16 cellular contexts compared by ENCODE assay signal in the genomic region with DNA sequence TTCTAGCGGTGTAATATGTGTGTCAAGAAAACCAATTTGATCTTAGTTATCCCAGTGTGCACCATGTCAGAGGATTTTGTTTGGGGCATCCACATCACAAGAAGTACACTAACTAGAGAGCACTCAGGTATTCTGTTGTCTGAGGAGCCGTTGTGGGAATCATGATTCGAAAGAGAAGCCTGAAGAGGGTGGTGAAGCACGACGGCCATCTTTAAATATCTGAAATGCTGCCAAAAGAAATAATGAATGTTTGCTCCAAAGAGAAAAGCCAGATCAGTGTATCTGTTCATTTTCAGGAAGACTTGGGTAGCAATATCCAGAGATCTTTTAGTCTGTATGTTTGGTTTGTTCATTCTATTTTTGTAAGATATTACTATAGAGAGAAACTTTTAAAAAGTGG.
DNase-seq lines count a peak whose midpoint lies in the region; ATAC-seq, FAIRE-seq and TF ChIP-seq lines count a peak whose summit lies in the region.
"Had no signal": no experiment of that assay in that cellular context is flagged by ENCODE, and none has a peak within 500 bp of the region (broad histone marks: within the 10 kb centered on the region; RNA-seq: fewer than 3 reads in every experiment).

No MANE protein-coding gene starts in this region.

- intact Hi-C loops in CD4-positive, alpha-beta T cell (cut with DNase I, micrococcal nuclease): no loop called here
- intact Hi-C loops in psoas muscle (cut with DNase I): no loop called here

- no peaks in the 10 kb centered on the region for H3K9me3 Mint-ChIP-seq in CD4-positive, alpha-beta T cell
- H3K9me3 Mint-ChIP-seq: activated T-helper 17 cell treated with anti-CD3 and anti-CD28 coated beads, Interleukin-2, amount 50 U/mL, for 72 hours; stimulated activated naive CD8-positive, alpha-beta T cell treated with anti-CD3 and anti-CD28 coated beads, Interleukin-15, amount 100 ng/mL, for 72 hours had no signal

- TF ChIP-seq RAD21 in Ishikawa (IDR thresholded peaks at IDR 0.05; ENCODE audit: low read depth): no peak

- no peak overlapping the region for H3K4me3 Mint-ChIP-seq in CD4-positive, alpha-beta T cell
- H3K4me3 Mint-ChIP-seq: activated T-helper 17 cell treated with anti-CD3 and anti-CD28 coated beads, Interleukin-2, amount 50 U/mL, for 72 hours; stimulated activated naive CD8-positive, alpha-beta T cell treated with anti-CD3 and anti-CD28 coated beads, Interleukin-15, amount 100 ng/mL, for 72 hours had no signal

- POLR2A ChIA-PET in CD4-positive, alpha-beta T cell (lab: Charles Lee): no interaction called here

- TF ChIP-seq EP300 in Ishikawa (IDR thresholded peaks at IDR 0.05; ENCODE audit: borderline replicate concordance): no peak

- ATAC-seq in CD4-positive, alpha-beta T cell (ENCODE audit: poor library complexity): no peak
- ATAC-seq in psoas muscle (no peak), GM18867 (IDR thresholded peaks at IDR 0.05; ENCODE audit: unreplicated experiment) (no peak), GM19328 (IDR thresholded peaks at IDR 0.05; ENCODE audit: unreplicated experiment) (no peak)
- ATAC-seq: activated T-helper 17 cell treated with anti-CD3 and anti-CD28 coated beads, Interleukin-2, amount 50 U/mL, for 72 hours; stimulated activated naive CD8-positive, alpha-beta T cell treated with anti-CD3 and anti-CD28 coated beads, Interleukin-15, amount 100 ng/mL, for 72 hours had no signal

- peaks cover 12% of the 10 kb centered on the region for H3K36me3 Mint-ChIP-seq in CD4-positive, alpha-beta T cell (ENCODE audit: low read depth)

- H3K4me1 Mint-ChIP-seq in CD4-positive, alpha-beta T cell (ENCODE audit: low read depth): peaks cover 21% of the 10 kb centered on the region

- H3K36me3 ChIP-seq in psoas muscle (ENCODE audit: insufficient read depth in 1 of 2, low read depth in 1 of 2): no peaks in the 10 kb centered on the region

- H3K27me3 Mint-ChIP-seq in CD4-positive, alpha-beta T cell: no peaks in the 10 kb centered on the region
- H3K27me3 Mint-ChIP-seq: activated T-helper 17 cell treated with anti-CD3 and anti-CD28 coated beads, Interleukin-2, amount 50 U/mL, for 72 hours; stimulated activated naive CD8-positive, alpha-beta T cell treated with anti-CD3 and anti-CD28 coated beads, Interleukin-15, amount 100 ng/mL, for 72 hours had no signal

- H3K27ac Mint-ChIP-seq in CD4-positive, alpha-beta T cell: peak overlapping the region; percentile 18
- H3K27ac Mint-ChIP-seq: activated T-helper 17 cell treated with anti-CD3 and anti-CD28 coated beads, Interleukin-2, amount 50 U/mL, for 72 hours; stimulated activated naive CD8-positive, alpha-beta T cell treated with anti-CD3 and anti-CD28 coated beads, Interleukin-15, amount 100 ng/mL, for 72 hours had no signal

- peaks cover 66% of the 10 kb centered on the region for H3K4me1 ChIP-seq in psoas muscle
- H3K4me1 ChIP-seq: parathyroid adenoma had no signal

- H3K9me3 ChIP-seq in CD4-positive, alpha-beta T cell (ENCODE audit: control insufficient read depth, low read length): no peaks in the 10 kb centered on the region
- H3K9me3 ChIP-seq in psoas muscle: no peaks in the 10 kb centered on the region
- H3K9me3 ChIP-seq: BLaER1 treated with 17β-estradiol and CSF1 and Interleukin-3, amounts not matched to agents 10 nM and 100 nM had no signal

- no peak for TF ChIP-seq CTCF in CD4-positive, alpha-beta T cell (IDR thresholded peaks at IDR 0.05)
- no peak for TF ChIP-seq CTCF in psoas muscle (IDR thresholded peaks at IDR 0.05)

- WGBS in psoas muscle, 3 donors: 34 to 40% (median 39%) methylated on average over 5 of the region's 5 CpGs

- H3K27ac ChIP-seq in CD4-positive, alpha-beta T cell (ENCODE audit: low read depth, low read length): no peak overlapping the region
- peak overlapping the region; percentile 87 for H3K27ac ChIP-seq in psoas muscle
- H3K27ac ChIP-seq: parathyroid adenoma had no signal

- no peak for DNase-seq in CD4-positive, alpha-beta T cell
- DNase-seq in psoas muscle (no peak), HuH-7 (ENCODE audit: low spot score) (no peak)
- DNase-seq: activated CD8-positive, alpha-beta memory T cell treated with anti-CD3 and anti-CD28 coated beads for 24 hours; cortex of kidney; erythroblast; NCI-H2081; NCI-H526 treated with DMSO at 0.1 percent for 48 hours; stimulated activated naive CD8-positive, alpha-beta T cell treated with anti-CD3 and anti-CD28 coated beads, Interleukin-15, amount 100 ng/mL, for 72 hours had no signal

- H3K27me3 ChIP-seq in CD4-positive, alpha-beta T cell (ENCODE audit: control insufficient read depth, insufficient read depth, low read length): no peaks in the 10 kb centered on the region
- no peaks in the 10 kb centered on the region for H3K27me3 ChIP-seq in psoas muscle (ENCODE audit: insufficient read depth in 3 of 3, low read length in 2 of 3)
- H3K27me3 ChIP-seq: BLaER1 treated with 17β-estradiol and CSF1 and Interleukin-3, amounts not matched to agents 10 nM and 100 nM had no signal

- H3K4me3 ChIP-seq in psoas muscle: no peak overlapping the region
- H3K4me3 ChIP-seq: BLaER1 treated with 17β-estradiol and CSF1 and Interleukin-3, amounts not matched to agents 10 nM and 100 nM had no signal

- CTCF ChIA-PET in CD4-positive, alpha-beta T cell (lab: Charles Lee): interaction anchor here (0.8 to 0.9 kb wide), 2 partner anchors 13 to 31 kb away, joined by 3 read pairs; no protein-coding TSS in a partner anchor

- peak; percentile 55 for FAIRE-seq in endometrium (lab: Jason Lieb, UNC)

TF ChIP-seq in Ishikawa, 13 proteins besides CTCF, POLR2A, EP300 and RAD21:
- TF ChIP-seq FOXM1 (IDR thresholded peaks at IDR 0.05; ENCODE audit: borderline replicate concordance, low read depth): no peak
- no peak for TF ChIP-seq NFIC (IDR thresholded peaks at IDR 0.05)
- TF ChIP-seq CREB1 (IDR thresholded peaks at IDR 0.05; ENCODE audit: low read depth): no peak
- 0 out of 2 replicates have a peak, but pooled peaks have one; percentile 26 for TF ChIP-seq YY1 (IDR thresholded peaks at IDR 0.05; ENCODE audit: low read depth)
- TF ChIP-seq EGR1 (IDR thresholded peaks at IDR 0.05): no peak
